In the genomic region with DNA sequence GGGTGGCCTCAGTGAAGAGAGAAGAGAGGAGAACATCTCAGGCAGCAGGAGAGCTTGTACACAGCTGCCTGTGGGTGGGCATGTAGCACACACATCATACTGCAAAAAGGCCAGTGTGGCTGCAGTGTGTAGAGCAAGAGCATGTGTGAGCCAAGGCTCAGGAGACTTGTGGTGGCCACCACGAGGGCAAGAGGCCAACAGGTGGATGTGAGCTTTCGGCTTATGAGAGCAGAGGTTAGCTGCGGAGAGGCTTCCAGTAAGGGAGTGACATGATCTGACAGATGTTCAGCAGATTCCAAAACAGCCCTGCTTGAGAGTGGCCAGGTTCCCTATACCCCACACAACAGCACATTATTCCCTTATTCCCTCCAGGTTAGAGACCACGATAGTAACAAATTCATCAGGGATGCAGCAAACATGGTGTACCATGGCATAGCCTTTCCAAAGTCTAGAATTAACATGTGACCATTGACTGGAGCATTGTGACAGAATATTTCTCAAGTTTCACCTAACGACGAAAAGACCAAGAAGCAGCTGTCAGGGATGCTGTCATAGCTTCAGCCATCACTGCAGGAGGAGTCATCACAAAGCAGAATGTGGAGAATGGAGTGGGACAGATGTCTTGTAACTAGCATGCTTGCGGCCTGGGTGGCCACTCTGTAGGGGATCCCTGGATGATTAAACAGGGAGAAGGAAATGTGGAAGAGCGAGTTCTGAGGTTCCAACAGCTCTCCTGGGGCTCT, we compare ENCODE assay signal across 21 cellular contexts. TPM values are rescaled to one million over a fixed set of nuclear protein-coding genes. Genes with fewer than 3 reads are reported as not detected.
DNase-seq lines count a peak whose midpoint lies in the region; ATAC-seq and TF ChIP-seq lines count a peak whose summit lies in the region.
"Had no signal": no experiment of that assay in that cellular context is flagged by ENCODE, and none has a peak within 500 bp of the region (broad histone marks: within the 10 kb centered on the region; RNA-seq: fewer than 3 reads in every experiment).

No MANE protein-coding gene starts in this region.

- intact Hi-C loops in CD4-positive, alpha-beta T cell (cut with DNase I, micrococcal nuclease), result no loop called here
- intact Hi-C loops in naive thymus-derived CD4-positive, alpha-beta T cell (cut with micrococcal nuclease), result no loop called here

- no peak overlapping the region for H3K27ac ChIP-seq in CD4-positive, alpha-beta T cell (ENCODE audit: low read depth, low read length)
- peak overlapping the region; percentile 53 for H3K27ac ChIP-seq in DND-41 (ENCODE audit: low read length)
- no peak overlapping the region for H3K27ac ChIP-seq in naive thymus-derived CD4-positive, alpha-beta T cell (ENCODE audit: low read depth, low read length)
- H3K27ac ChIP-seq: stomach had no signal

- no peak overlapping the region for H3K4me2 ChIP-seq in DND-41 (ENCODE audit: insufficient read depth, low read length)

- H3K36me3 Mint-ChIP-seq in CD4-positive, alpha-beta T cell (ENCODE audit: low read depth), result peaks cover 92% of the 10 kb centered on the region
- H3K36me3 Mint-ChIP-seq in activated CD8-positive, alpha-beta T cell treated with anti-CD3 and anti-CD28 coated beads, Interleukin-2, amount 10 ng/mL, durations not matched to agents 7 days and 5 days (ENCODE audit: low read depth), result peaks cover 57% of the 10 kb centered on the region
- peaks cover 21 to 43% (median 25%) of the 10 kb centered on the region in 5 donors for H3K36me3 Mint-ChIP-seq in naive thymus-derived CD4-positive, alpha-beta T cell

- CTCF ChIA-PET in CD4-positive, alpha-beta T cell (lab: Charles Lee), result no interaction called here
- CTCF ChIA-PET in activated CD8-positive, alpha-beta T cell treated with anti-CD3 and anti-CD28 coated beads, Interleukin-2, amount 10 ng/mL, durations not matched to agents 7 days and 5 days (lab: Charles Lee), result interaction anchor here (0.8 to 6.4 kb wide), 3 partner anchors 15 to 75 kb away, joined by 3 to 33 read pairs (median 16); no protein-coding TSS in a partner anchor
- CTCF ChIA-PET in naive thymus-derived CD4-positive, alpha-beta T cell (lab: Charles Lee), result interaction anchor here (0.6 to 1.4 kb wide), 3 partner anchors 9 to 76 kb away, joined by 3 read pairs; no protein-coding TSS in a partner anchor

- no peaks in the 10 kb centered on the region for H3K9me3 Mint-ChIP-seq in CD4-positive, alpha-beta T cell
- no peaks in the 10 kb centered on the region for H3K9me3 Mint-ChIP-seq in activated CD8-positive, alpha-beta T cell treated with anti-CD3 and anti-CD28 coated beads, Interleukin-2, amount 10 ng/mL, durations not matched to agents 7 days and 5 days (ENCODE audit: insufficient read depth)
- H3K9me3 Mint-ChIP-seq in naive thymus-derived CD4-positive, alpha-beta T cell, result no peaks in the 10 kb centered on the region
- H3K9me3 Mint-ChIP-seq: brain, endodermal cell, nephron progenitor cell had no signal

- H3K4me3 ChIP-seq in DND-41 (ENCODE audit: low read depth in 1 of 2, low read length in 2 of 2), result no peak overlapping the region
- no peak overlapping the region for H3K4me3 ChIP-seq in naive thymus-derived CD4-positive, alpha-beta T cell (ENCODE audit: low read length)
- H3K4me3 ChIP-seq: stomach, upper lobe of left lung had no signal

- H3K27ac Mint-ChIP-seq in CD4-positive, alpha-beta T cell, result peak overlapping the region; percentile 46
- H3K27ac Mint-ChIP-seq in activated CD8-positive, alpha-beta T cell treated with anti-CD3 and anti-CD28 coated beads, Interleukin-2, amount 10 ng/mL, durations not matched to agents 7 days and 5 days, result peak overlapping the region; percentile 91
- peak overlapping the region in 2 of 9 donors; percentile 31 to 43 for H3K27ac Mint-ChIP-seq in naive thymus-derived CD4-positive, alpha-beta T cell
- H3K27ac Mint-ChIP-seq: endodermal cell, progenitor cell of endocrine pancreas had no signal

- H3K27me3 ChIP-seq in CD4-positive, alpha-beta T cell (ENCODE audit: control insufficient read depth, insufficient read depth, low read length), result no peaks in the 10 kb centered on the region
- no peaks in the 10 kb centered on the region for H3K27me3 ChIP-seq in DND-41 (ENCODE audit: insufficient read depth, low read length, poor library complexity)
- H3K27me3 ChIP-seq in naive thymus-derived CD4-positive, alpha-beta T cell (ENCODE audit: control insufficient read depth in 2 of 2, insufficient read depth in 2 of 2, low read length in 2 of 2), result no peaks in the 10 kb centered on the region
- H3K27me3 ChIP-seq: stomach, upper lobe of left lung had no signal

- no peak for ATAC-seq in CD4-positive, alpha-beta T cell (ENCODE audit: poor library complexity)
- ATAC-seq in DND-41 (ENCODE audit: insufficient read depth, low read depth) (peak; percentile 24; the same call in 1 of the 3 replicates), HG03432 (IDR thresholded peaks at IDR 0.05; ENCODE audit: unreplicated experiment) (no peak)
- ATAC-seq in activated CD8-positive, alpha-beta T cell treated with anti-CD3 and anti-CD28 coated beads, Interleukin-2, amount 10 ng/mL, durations not matched to agents 7 days and 5 days, result peak; percentile 9
- peak; percentile 18 for ATAC-seq in naive thymus-derived CD4-positive, alpha-beta T cell
- ATAC-seq: left cardiac atrium had no signal

- H3K9ac ChIP-seq in DND-41 (ENCODE audit: low read depth, low read length), result no peak overlapping the region

- H4K20me1 ChIP-seq in DND-41 (ENCODE audit: insufficient read depth, low read length), result peaks cover 37% of the 10 kb centered on the region

- peaks cover 50% of the 10 kb centered on the region for H3K79me2 ChIP-seq in DND-41 (ENCODE audit: insufficient read depth, low read length)

- no peaks in the 10 kb centered on the region for H3K27me3 Mint-ChIP-seq in CD4-positive, alpha-beta T cell
- no peaks in the 10 kb centered on the region for H3K27me3 Mint-ChIP-seq in activated CD8-positive, alpha-beta T cell treated with anti-CD3 and anti-CD28 coated beads, Interleukin-2, amount 10 ng/mL, durations not matched to agents 7 days and 5 days (ENCODE audit: low read depth)
- no peaks in the 10 kb centered on the region for H3K27me3 Mint-ChIP-seq in naive thymus-derived CD4-positive, alpha-beta T cell
- H3K27me3 Mint-ChIP-seq: brain, progenitor cell of endocrine pancreas had no signal

- H3K9me3 ChIP-seq in CD4-positive, alpha-beta T cell (ENCODE audit: control insufficient read depth, low read length), result no peaks in the 10 kb centered on the region
- no peaks in the 10 kb centered on the region for H3K9me3 ChIP-seq in DND-41 (ENCODE audit: insufficient read depth, low read length, severe bottlenecking)
- H3K9me3 ChIP-seq in naive thymus-derived CD4-positive, alpha-beta T cell (ENCODE audit: control insufficient read depth in 2 of 3, low read length in 3 of 3), result no peaks in the 10 kb centered on the region
- H3K9me3 ChIP-seq: stomach, upper lobe of left lung had no signal

- H2AFZ ChIP-seq in DND-41 (ENCODE audit: low read depth, low read length), result no peak overlapping the region

- POLR2A ChIA-PET in CD4-positive, alpha-beta T cell (lab: Charles Lee), result no interaction called here
- POLR2A ChIA-PET in activated CD8-positive, alpha-beta T cell treated with anti-CD3 and anti-CD28 coated beads, Interleukin-2, amount 10 ng/mL, durations not matched to agents 7 days and 5 days (lab: Charles Lee), result no interaction called here
- POLR2A ChIA-PET in naive thymus-derived CD4-positive, alpha-beta T cell (lab: Charles Lee), result interaction anchor here (0.6 to 1.2 kb wide), 2 partner anchors 10 to 14 kb away, joined by 3 read pairs; no protein-coding TSS in a partner anchor

- H3K4me3 Mint-ChIP-seq in CD4-positive, alpha-beta T cell, result no peak overlapping the region
- H3K4me3 Mint-ChIP-seq in activated CD8-positive, alpha-beta T cell treated with anti-CD3 and anti-CD28 coated beads, Interleukin-2, amount 10 ng/mL, durations not matched to agents 7 days and 5 days, result no peak overlapping the region
- H3K4me3 Mint-ChIP-seq in naive thymus-derived CD4-positive, alpha-beta T cell, result no peak overlapping the region
- H3K4me3 Mint-ChIP-seq: brain, endodermal cell, nephron progenitor cell had no signal

- TF ChIP-seq CTCF in CD4-positive, alpha-beta T cell (IDR thresholded peaks at IDR 0.05), result no peak
- TF ChIP-seq CTCF in DND-41 (IDR thresholded peaks at IDR 0.05; ENCODE audit: borderline replicate concordance, extremely low read depth, low read length, poor library complexity, severe bottlenecking), result no peak

- H3K4me1 Mint-ChIP-seq in CD4-positive, alpha-beta T cell (ENCODE audit: low read depth), result peaks cover 11% of the 10 kb centered on the region
- peaks cover 59% of the 10 kb centered on the region for H3K4me1 Mint-ChIP-seq in activated CD8-positive, alpha-beta T cell treated with anti-CD3 and anti-CD28 coated beads, Interleukin-2, amount 10 ng/mL, durations not matched to agents 7 days and 5 days (ENCODE audit: low read depth)
- H3K4me1 Mint-ChIP-seq in naive thymus-derived CD4-positive, alpha-beta T cell, result peaks cover 11 to 38% (median 17%) of the 10 kb centered on the region in 7 donors
- H3K4me1 Mint-ChIP-seq: brain, endodermal cell, nephron progenitor cell had no signal

- H3K36me3 ChIP-seq in DND-41 (ENCODE audit: insufficient read depth, low read length), result peaks cover 89% of the 10 kb centered on the region
- peaks cover 8 to 85% (median 23%) of the 10 kb centered on the region in 3 experiments for H3K36me3 ChIP-seq in naive thymus-derived CD4-positive, alpha-beta T cell (ENCODE audit: control insufficient read depth in 2 of 3, insufficient read depth in 3 of 3, low read length in 3 of 3)

- peaks cover 69% of the 10 kb centered on the region for H3K4me1 ChIP-seq in DND-41 (ENCODE audit: insufficient read depth, low read length)
- H3K4me1 ChIP-seq in naive thymus-derived CD4-positive, alpha-beta T cell (ENCODE audit: control insufficient read depth in 2 of 2, insufficient read depth in 2 of 2, low read length in 2 of 2), result peaks cover 0 to 3% of the 10 kb centered on the region in 2 donors

- no peak for DNase-seq in CD4-positive, alpha-beta T cell
- DNase-seq in DND-41 (no peak), occipital lobe (lab: John Stamatoyannopoulos, UW) (no peak), SW480 (ENCODE audit: low spot score) (no peak)
- DNase-seq in activated CD8-positive, alpha-beta T cell treated with anti-CD3 and anti-CD28 coated beads, Interleukin-2, amount 10 ng/mL, durations not matched to agents 7 days and 5 days, result no peak
- no peak for DNase-seq in naive thymus-derived CD4-positive, alpha-beta T cell
- DNase-seq: endodermal cell; left cardiac atrium; mesendoderm; NCI-H146; NCI-H2227 treated with DMSO at 0.1 percent for 48 hours; NCI-H82; nephron progenitor cell; OCI-M1; SHP77; stimulated activated CD4-positive, alpha-beta T cell treated with anti-CD3 and anti-CD28 coated beads, Interleukin-4, amount 100 ng/mL, for 24 hours; stomach; upper lobe of left lung had no signal

RNA-seq across cellular contexts. Expression of a gene that starts 23.0 kb away (rescaled TPM):
- 100 to 1,000 TPM in 1 of 2 experiments, 10 to 100 TPM in 1; 97.8 to 113 TPM for total RNA-seq in CD4-positive, alpha-beta T cell
- total RNA-seq in activated CD8-positive, alpha-beta T cell treated with anti-CD3 and anti-CD28 coated beads, Interleukin-2, amount 10 ng/mL, durations not matched to agents 7 days and 5 days, result 100 to 1,000 TPM; 117 to 127 TPM
- total RNA-seq in naive thymus-derived CD4-positive, alpha-beta T cell, result 100 to 1,000 TPM; 102 to 197 (median 133) TPM
- polyA plus RNA-seq in naive thymus-derived CD4-positive, alpha-beta T cell, result 100 to 1,000 TPM; 109 to 140 TPM
- total RNA-seq in occipital lobe, result 27.8 TPM

Comparison
In these comparisons a context has a peak if more than half of its experiments do, and no peak if none do; other contexts are left out.
1. ATAC-seq: peak in DND-41 (single experiment), activated CD8-positive, alpha-beta T cell treated with anti-CD3 and anti-CD28 coated beads, Interleukin-2, amount 10 ng/mL, durations not matched to agents 7 days and 5 days (single experiment) and naive thymus-derived CD4-positive, alpha-beta T cell (single experiment); none in CD4-positive, alpha-beta T cell (single experiment) and HG03432 (single experiment).